8 cellular contexts compared by ENCODE assay signal in genomic region chr6:30213999-30214982, GRCh38. TPM values are rescaled to one million over a fixed set of nuclear protein-coding genes. Genes with fewer than 3 reads are reported as not detected.
DNase-seq lines count a peak whose midpoint lies in the region; ATAC-seq and TF ChIP-seq lines count a peak whose summit lies in the region.

No MANE protein-coding gene starts in this region.

- DNase-seq in DMS153 (lab: John Stamatoyannopoulos, UW) (peak; percentile 63), Karpas-422 (peak; percentile 88), SKM-1 treated with dmso at 0.1 percent for 144 hours (lab: John Stamatoyannopoulos, UW; ENCODE audit: unreplicated experiment) (peak; percentile 78), Right ventricle myocardium superior (peak; percentile 93), ovary (peak; percentile 82 to 89 (median 86)), thoracic aorta (ENCODE audit: low spot score) (peak; percentile 37)
- DNase-seq in activated naive CD8-positive, alpha-beta T cell treated with anti-CD3 and anti-CD28 coated beads, Interleukin-2, amount 10 ng/mL, durations not matched to agents 7 days and 5 days: peak; percentile 84

- H3K4me3 Mint-ChIP-seq in activated naive CD8-positive, alpha-beta T cell treated with anti-CD3 and anti-CD28 coated beads, Interleukin-2, amount 10 ng/mL, durations not matched to agents 7 days and 5 days: peak overlapping the region; percentile 97

- 0 out of 2 replicates have a peak, but pooled peaks cover 8% of the 10 kb centered on the region for H4K20me1 ChIP-seq in Karpas-422 (ENCODE audit: insufficient read depth, low read depth, low read length)

- H3K27ac Mint-ChIP-seq in activated naive CD8-positive, alpha-beta T cell treated with anti-CD3 and anti-CD28 coated beads, Interleukin-2, amount 10 ng/mL, durations not matched to agents 7 days and 5 days: peak overlapping the region; percentile 99

- H3K27me3 Mint-ChIP-seq in activated naive CD8-positive, alpha-beta T cell treated with anti-CD3 and anti-CD28 coated beads, Interleukin-2, amount 10 ng/mL, durations not matched to agents 7 days and 5 days: no peaks in the 10 kb centered on the region

- H3K4me3 ChIP-seq in Karpas-422 (ENCODE audit: low read length): peak overlapping the region; percentile 81
- H3K4me3 ChIP-seq in ovary: peak overlapping the region; percentile 67
- H3K4me3 ChIP-seq in thoracic aorta: peak overlapping the region; percentile 77

- peaks cover 16% of the 10 kb centered on the region for H3K36me3 Mint-ChIP-seq in activated naive CD8-positive, alpha-beta T cell treated with anti-CD3 and anti-CD28 coated beads, Interleukin-2, amount 10 ng/mL, durations not matched to agents 7 days and 5 days

- intact Hi-C loops in Right ventricle myocardium superior (cut with DNase I): no loop called here
- intact Hi-C loops in ovary (cut with DNase I): no loop called here

- ATAC-seq in GM21576 (IDR thresholded peaks at IDR 0.05; ENCODE audit: unreplicated experiment) (peak; percentile 47), Right ventricle myocardium superior (ENCODE audit: poor library complexity) (peak; percentile 94), thoracic aorta (ENCODE audit: insufficient number of reproducible peaks, low FRiP score, low read depth) (peak; percentile 80)
- peak; percentile 65 for ATAC-seq in activated naive CD8-positive, alpha-beta T cell treated with anti-CD3 and anti-CD28 coated beads, Interleukin-2, amount 10 ng/mL, durations not matched to agents 7 days and 5 days (ENCODE audit: low read depth)

- H2AFZ ChIP-seq in Karpas-422 (ENCODE audit: low read length): peak overlapping the region; percentile 76

- H3K9me3 Mint-ChIP-seq in activated naive CD8-positive, alpha-beta T cell treated with anti-CD3 and anti-CD28 coated beads, Interleukin-2, amount 10 ng/mL, durations not matched to agents 7 days and 5 days: no peaks in the 10 kb centered on the region

- no peak for TF ChIP-seq EP300 in ovary (IDR thresholded peaks at IDR 0.05)

- H3K27me3 ChIP-seq in Karpas-422 (ENCODE audit: low read length) (no peaks in the 10 kb centered on the region), ovary (no peaks in the 10 kb centered on the region), thoracic aorta (replicated peaks; ENCODE audit: insufficient read depth) (no peaks in the 10 kb centered on the region)

- no peak for TF ChIP-seq CTCF in ovary (IDR thresholded peaks at IDR 0.05)
- no peak for TF ChIP-seq CTCF in thoracic aorta (IDR thresholded peaks at IDR 0.05)

- peak; percentile 77 for TF ChIP-seq POLR2A in ovary (IDR thresholded peaks at IDR 0.05)

- H3K4me1 Mint-ChIP-seq in activated naive CD8-positive, alpha-beta T cell treated with anti-CD3 and anti-CD28 coated beads, Interleukin-2, amount 10 ng/mL, durations not matched to agents 7 days and 5 days: peaks cover 36% of the 10 kb centered on the region

- H3K36me3 ChIP-seq in Karpas-422 (ENCODE audit: insufficient read depth, low read length): no peaks in the 10 kb centered on the region
- H3K36me3 ChIP-seq in ovary: no peaks in the 10 kb centered on the region
- no peaks in the 10 kb centered on the region for H3K36me3 ChIP-seq in thoracic aorta

- peak overlapping the region; percentile 94 for H3K9ac ChIP-seq in Karpas-422 (ENCODE audit: low read length)

- POLR2A ChIA-PET in activated naive CD8-positive, alpha-beta T cell treated with anti-CD3 and anti-CD28 coated beads, Interleukin-2, amount 10 ng/mL, durations not matched to agents 7 days and 5 days (lab: Charles Lee): interaction anchor here (0.5 to 2.2 kb wide), 10 partner anchors 10 to 693 kb away, joined by 3 to 33 read pairs (median 3); partner anchors contain the start of genes GNL1, PRR3 and TRIM39

- no peaks in the 10 kb centered on the region for H3K9me2 ChIP-seq in Karpas-422 (replicated peaks; ENCODE audit: insufficient read depth, low read length)

- H3K4me1 ChIP-seq in Karpas-422 (ENCODE audit: low read length) (peaks cover 44% of the 10 kb centered on the region), ovary (ENCODE audit: insufficient read depth) (peaks cover 9% of the 10 kb centered on the region), thoracic aorta (ENCODE audit: control insufficient read depth in 1 of 2, low read depth in 2 of 2) (peaks cover 17 to 29% of the 10 kb centered on the region in 2 donors)

- H3K27ac ChIP-seq in Karpas-422 (ENCODE audit: low read length) (peak overlapping the region; percentile 81), ovary (peak overlapping the region; percentile 77 to 91), thoracic aorta (peak overlapping the region; percentile 93 to 96)

- WGBS in ovary, 3 donors: 15 to 18% (median 18%) methylated on average over 55 of the region's 55 CpGs

- peaks cover 38% of the 10 kb centered on the region for H3K79me2 ChIP-seq in Karpas-422 (ENCODE audit: low read length)

- no peaks in the 10 kb centered on the region for H3K9me3 ChIP-seq in Karpas-422 (ENCODE audit: low read length)
- H3K9me3 ChIP-seq in ovary: no peaks in the 10 kb centered on the region
- no peaks in the 10 kb centered on the region for H3K9me3 ChIP-seq in thoracic aorta

- H3K4me2 ChIP-seq in Karpas-422 (ENCODE audit: low read depth, low read length, poor library complexity, severe bottlenecking): peak overlapping the region; percentile 91

RNA-seq across cellular contexts. Expression of gene TRIM26, which starts 1.1 kb away (rescaled TPM):
- 37.0 and 49.7 TPM in 2 replicates for total RNA-seq in Karpas-422 (2014; rRNA removed; shearing (Covaris generic); ENCODE audit: low replicate concordance)
- 10 to 100 TPM; 75.5 to 79.3 TPM for total RNA-seq in activated naive CD8-positive, alpha-beta T cell treated with anti-CD3 and anti-CD28 coated beads, Interleukin-2, amount 10 ng/mL, durations not matched to agents 7 days and 5 days
- total RNA-seq in Right ventricle myocardium superior (17.8 TPM), ovary (10 to 100 TPM; 15.3 to 35.8 (median 29.0) TPM), thoracic aorta (10 to 100 TPM; 36.0 to 36.1 TPM)
- 10 to 100 TPM; 19.9 to 34.4 TPM for polyA plus RNA-seq in ovary

RNA-seq across cellular contexts. Expression of gene TRIM15, which starts 50.9 kb away (rescaled TPM):
- not detected in 2 replicates for total RNA-seq in Karpas-422 (2014; rRNA removed; shearing (Covaris generic); ENCODE audit: low replicate concordance)
- not detected for total RNA-seq in activated naive CD8-positive, alpha-beta T cell treated with anti-CD3 and anti-CD28 coated beads, Interleukin-2, amount 10 ng/mL, durations not matched to agents 7 days and 5 days
- total RNA-seq in Right ventricle myocardium superior (not detected), ovary (under 1 TPM in 1 of 7 donors, not detected in 6; 0.72 TPM), thoracic aorta (not detected)
- not detected for polyA plus RNA-seq in ovary

RNA-seq across cellular contexts. Expression of gene TRIM10, which starts 53.3 kb away (rescaled TPM):
- not detected in 2 replicates for total RNA-seq in Karpas-422 (2014; rRNA removed; shearing (Covaris generic); ENCODE audit: low replicate concordance)
- total RNA-seq in activated naive CD8-positive, alpha-beta T cell treated with anti-CD3 and anti-CD28 coated beads, Interleukin-2, amount 10 ng/mL, durations not matched to agents 7 days and 5 days: not detected
- total RNA-seq in Right ventricle myocardium superior (not detected), ovary (under 1 TPM in 1 of 7 donors, not detected in 6; 0.10 TPM), thoracic aorta (not detected)
- polyA plus RNA-seq in ovary: not detected

Comparison
In these comparisons a context has a peak if more than half of its experiments do, and no peak if none do; other contexts are left out.
1. Peak in every context shown above with its lines: DNase-seq, ATAC-seq, H3K4me3 ChIP-seq and H3K27ac ChIP-seq.
2. DNase-seq: peak in every context shown above with its lines; median percentile 93 in Right ventricle myocardium superior; 88 in Karpas-422; 86 in ovary; 84 in activated naive CD8-positive, alpha-beta T cell treated with anti-CD3 and anti-CD28 coated beads, Interleukin-2, amount 10 ng/mL, durations not matched to agents 7 days and 5 days; 78 in SKM-1 treated with dmso at 0.1 percent for 144 hours; 63 in DMS153; 37 in thoracic aorta.